14 cellular contexts compared by ENCODE assay signal in genomic region chr4:166143227-166143626, GRCh38.
DNase-seq lines count a peak whose midpoint lies in the region; ATAC-seq and TF ChIP-seq lines count a peak whose summit lies in the region.
"Had no signal": no experiment of that assay in that cellular context is flagged by ENCODE, and none has a peak within 500 bp of the region (broad histone marks: within the 10 kb centered on the region; RNA-seq: fewer than 3 reads in every experiment).

No MANE protein-coding gene starts in this region.

- H3K4me3 ChIP-seq in SJCRH30 (no peak overlapping the region), fibroblast of mammary gland (ENCODE audit: control insufficient read depth, low read depth, low read length) (no peak overlapping the region), colonic mucosa (no peak overlapping the region)

- H3K9me3 ChIP-seq in SJCRH30 (replicated peaks) (no peaks in the 10 kb centered on the region), colonic mucosa (no peaks in the 10 kb centered on the region)
- H3K9me3 ChIP-seq: neutrophil had no signal

- H3K36me3 ChIP-seq in SJCRH30 (no peaks in the 10 kb centered on the region), colonic mucosa (no peaks in the 10 kb centered on the region)
- H3K36me3 ChIP-seq: neutrophil had no signal

- H3K27ac Mint-ChIP-seq in HFFc6, result peak overlapping the region; percentile 59
- H3K27ac Mint-ChIP-seq: type B pancreatic cell had no signal

- H3K27me3 ChIP-seq in SJCRH30 (no peaks in the 10 kb centered on the region), colonic mucosa (no peaks in the 10 kb centered on the region)
- H3K27me3 ChIP-seq: neutrophil had no signal

- no peaks in the 10 kb centered on the region for H3K36me3 Mint-ChIP-seq in HFFc6 (ENCODE audit: low read depth)
- H3K36me3 Mint-ChIP-seq: type B pancreatic cell had no signal

- H3K4me1 Mint-ChIP-seq in HFFc6 (ENCODE audit: low read depth), result peaks cover 51% of the 10 kb centered on the region

- peak overlapping the region; percentile 49 for H3K4me3 Mint-ChIP-seq in HFFc6
- H3K4me3 Mint-ChIP-seq: type B pancreatic cell had no signal

- H3K9me3 Mint-ChIP-seq in HFFc6, result no peaks in the 10 kb centered on the region
- H3K9me3 Mint-ChIP-seq: type B pancreatic cell had no signal

- DNase-seq in EL, result peak; percentile 89
- DNase-seq in HFFc6, result peak; percentile 85
- DNase-seq in SJCRH30, result peak; percentile 5 to 6
- DNase-seq in fibroblast of mammary gland (ENCODE audit: low read depth), result peak; percentile 11
- no peak for DNase-seq in colonic mucosa
- DNase-seq in NCI-H1930 (lab: John Stamatoyannopoulos, UW), result no peak
- DNase-seq: activated CD4-positive, CD25-positive, alpha-beta regulatory T cell; activated effector memory CD4-positive, alpha-beta T cell treated with Interleukin-2 at 50 U/mL for 16 hours; NCI-H69; small intestine had no signal

- intact Hi-C loops in colonic mucosa (cut with DNase I), result no loop called here

- TF ChIP-seq CTCF in HFFc6 (IDR thresholded peaks at IDR 0.05), result no peak
- TF ChIP-seq CTCF in fibroblast of mammary gland (conservative IDR thresholded peaks at IDR 0.05; ENCODE audit: control insufficient read depth, insufficient read depth, low read depth, low read length), result no peak
- TF ChIP-seq CTCF in colonic mucosa (IDR thresholded peaks at IDR 0.05), result no peak

- H3K27ac ChIP-seq in SJCRH30, result no peak overlapping the region
- no peak overlapping the region for H3K27ac ChIP-seq in colonic mucosa
- H3K27ac ChIP-seq: neutrophil had no signal

- peaks cover 11% of the 10 kb centered on the region for H3K27me3 Mint-ChIP-seq in HFFc6 (ENCODE audit: insufficient read depth)
- H3K27me3 Mint-ChIP-seq: type B pancreatic cell had no signal

- ATAC-seq in GM18858 (IDR thresholded peaks at IDR 0.05; ENCODE audit: unreplicated experiment), result no peak
- ATAC-seq in GM19324 (IDR thresholded peaks at IDR 0.05; ENCODE audit: low FRiP score, unreplicated experiment), result no peak

- H3K4me1 ChIP-seq in SJCRH30, result no peaks in the 10 kb centered on the region
- H3K4me1 ChIP-seq in colonic mucosa, result no peaks in the 10 kb centered on the region

- no peak overlapping the region for H3K9ac ChIP-seq in colonic mucosa (ENCODE audit: low read depth in 2 of 2, low read length in 2 of 2)

Comparison
In these comparisons a context has a peak if more than half of its experiments do, and no peak if none do; other contexts are left out.
1. DNase-seq: peak in EL (single experiment), HFFc6 (single experiment), SJCRH30 (2 of 2) and fibroblast of mammary gland (single experiment); none in colonic mucosa (single experiment) and NCI-H1930 (0 of 2).